21 cellular contexts compared by ENCODE assay signal in genomic region chr9:2161661-2162060, GRCh38.
A peak's percentile ranks its signal among the peaks of the same experiment; 100 is the strongest.
DNase-seq lines count a peak whose midpoint lies in the region; ATAC-seq and TF ChIP-seq lines count a peak whose summit lies in the region.
"Had no signal": no experiment of that assay in that cellular context is flagged by ENCODE, and none has a peak within 500 bp of the region (broad histone marks: within the 10 kb centered on the region; RNA-seq: fewer than 3 reads in every experiment).

No MANE protein-coding gene starts in this region.

- H3K4ac ChIP-seq in H9 (ENCODE audit: low read depth, low read length) = no peak overlapping the region

- H3K9ac ChIP-seq in mammary epithelial cell (ENCODE audit: insufficient read depth, low read length) = no peak overlapping the region
- H3K9ac ChIP-seq in H9 (ENCODE audit: extremely low read depth, insufficient read length, low read length) = no peak overlapping the region
- no peak overlapping the region for H3K9ac ChIP-seq in endodermal cell (ENCODE audit: extremely low read depth, low read length, poor library complexity, severe bottlenecking)

- CTCF ChIA-PET in MCF 10A (lab: Yijun Ruan, JAX) (interaction anchor here (0.9 to 1.2 kb wide), 3 partner anchors 8 to 30 kb away, joined by 3 to 4 read pairs (median 3); no protein-coding TSS in a partner anchor), mammary epithelial cell (lab: Charles Lee; ENCODE audit: low non-redundant PET) (no interaction called here)

- ATAC-seq in HG02870 (IDR thresholded peaks at IDR 0.05; ENCODE audit: unreplicated experiment) = no peak
- no peak for ATAC-seq in stimulated activated naive B cell treated with anti-CD40 and anti-IgM and Interleukin-4, amounts not matched to agents 10 μg/mL and 1 μg/mL and 100 μg/mL, for 72 hours (replicated peaks)

- H2BK20ac ChIP-seq in H9 (ENCODE audit: low read depth, low read length, poor library complexity, severe bottlenecking) = no peak overlapping the region

- H3K9me3 Mint-ChIP-seq in MCF 10A (ENCODE audit: unreplicated experiment) (no peaks in the 10 kb centered on the region), H9 (no peaks in the 10 kb centered on the region), endodermal cell (no peaks in the 10 kb centered on the region), neural crest cell (no peaks in the 10 kb centered on the region)
- no peaks in the 10 kb centered on the region for H3K9me3 Mint-ChIP-seq in stimulated activated naive B cell treated with anti-CD40 and anti-IgM and Interleukin-4, amounts not matched to agents 10 μg/mL and 1 μg/mL and 100 μg/mL, for 72 hours
- H3K9me3 Mint-ChIP-seq: CD4-positive, CD25-positive, alpha-beta regulatory T cell had no signal

- H3K36me3 Mint-ChIP-seq in MCF 10A (ENCODE audit: insufficient read depth, unreplicated experiment) (peaks cover 42% of the 10 kb centered on the region), H9 (ENCODE audit: insufficient read depth in 1 of 3, low read depth in 3 of 3) (no peaks in the 10 kb centered on the region), endodermal cell (ENCODE audit: low read depth) (no peaks in the 10 kb centered on the region), neural crest cell (ENCODE audit: low read depth) (peaks cover 4% of the 10 kb centered on the region)
- H3K36me3 Mint-ChIP-seq in stimulated activated naive B cell treated with anti-CD40 and anti-IgM and Interleukin-4, amounts not matched to agents 10 μg/mL and 1 μg/mL and 100 μg/mL, for 72 hours = peaks cover 15 to 36% of the 10 kb centered on the region in 2 donors

- H3K79me1 ChIP-seq in H9 (ENCODE audit: insufficient read depth, low read depth, low read length, poor library complexity, severe bottlenecking) = no peaks in the 10 kb centered on the region

- H2BK5ac ChIP-seq in H9 (ENCODE audit: insufficient read length, low read length) = no peak overlapping the region

- peak overlapping the region; percentile 91 for H3K27ac Mint-ChIP-seq in MCF 10A (ENCODE audit: low read depth, unreplicated experiment)
- H3K27ac Mint-ChIP-seq in H9 = peak overlapping the region in 2 of 3 experiments; percentile 10 to 37; a peak in 4 of 7 replicates
- H3K27ac Mint-ChIP-seq in endodermal cell = no peak overlapping the region
- peak overlapping the region; percentile 24 for H3K27ac Mint-ChIP-seq in neural crest cell (ENCODE audit: unreplicated experiment)
- H3K27ac Mint-ChIP-seq in stimulated activated naive B cell treated with anti-CD40 and anti-IgM and Interleukin-4, amounts not matched to agents 10 μg/mL and 1 μg/mL and 100 μg/mL, for 72 hours = no peak overlapping the region

- H3K4me1 ChIP-seq in mammary epithelial cell (ENCODE audit: insufficient read depth, low read length) (peaks cover 19% of the 10 kb centered on the region), H9 (ENCODE audit: insufficient read depth, low read length) (peaks cover 9% of the 10 kb centered on the region; the same call in 1 of the 2 replicates), endodermal cell (ENCODE audit: control insufficient read depth, insufficient read depth, low read length) (peaks cover 21% of the 10 kb centered on the region)
- H3K4me1 ChIP-seq: Caco-2 had no signal

- DNase-seq in MCF 10A (ENCODE audit: unreplicated experiment) (no peak), mammary epithelial cell (no peak), H9 (no peak), endodermal cell (peak; percentile 66), neural crest cell (ENCODE audit: low read depth, low spot score) (no peak), NCI-H510A (lab: John Stamatoyannopoulos, UW) (no peak)
- DNase-seq in stimulated activated naive B cell treated with anti-CD40 and anti-IgM and Interleukin-4, amounts not matched to agents 10 μg/mL and 1 μg/mL and 100 μg/mL, for 72 hours = no peak
- DNase-seq: Caco-2; CD4-positive, CD25-positive, alpha-beta regulatory T cell; DMS 273 treated with DMSO at 0.1 percent for 48 hours; Kasumi-1; MG63; NCI-H187 treated with DMSO at 0.1 percent for 48 hours; NCI-H2107; NCI-H2227 treated with DMSO at 0.1 percent for 48 hours; NCI-H524; NCI-H774; NK-92 treated with Interleukin-12 subunit alpha and Interleukin-12 subunit beta, amount 100 ng/mL, for 24 hours; Peyer's patch; SJCRH30 had no signal

- H2AFZ ChIP-seq in mammary epithelial cell (ENCODE audit: low read depth, low read length) (no peak overlapping the region), H9 (ENCODE audit: low read length) (no peak overlapping the region)

- intact Hi-C loops in MCF 10A (cut with micrococcal nuclease) (no loop called here), mammary epithelial cell (cut with micrococcal nuclease) (no loop called here)

- TF ChIP-seq CTCF in MCF 10A (IDR thresholded peaks at IDR 0.05; ENCODE audit: unreplicated experiment) (no peak), mammary epithelial cell (conservative IDR thresholded peaks at IDR 0.05 in 1 of 2, IDR thresholded peaks at IDR 0.05 in 1 of 2; ENCODE audit: extremely low read depth in 1 of 2, insufficient read depth in 1 of 2, low read depth in 1 of 2, low read length in 2 of 2) (no peak), H9 (conservative IDR thresholded peaks at IDR 0.05) (no peak), endodermal cell (conservative IDR thresholded peaks at IDR 0.05) (no peak), neural crest cell (conservative IDR thresholded peaks at IDR 0.05) (no peak)

- H3K4me3 ChIP-seq in mammary epithelial cell (replicated peaks in 1 of 3; ENCODE audit: insufficient read depth in 1 of 3, low read depth in 2 of 3, low read length in 3 of 3) = no peak overlapping the region
- no peak overlapping the region for H3K4me3 ChIP-seq in endodermal cell (ENCODE audit: low read length)
- H3K4me3 ChIP-seq: MG63, Peyer's patch, SJCRH30 had no signal

- H3K9me3 ChIP-seq in mammary epithelial cell (replicated peaks; ENCODE audit: insufficient read depth, low read length) (no peaks in the 10 kb centered on the region), H9 (ENCODE audit: control insufficient read depth, low read depth, low read length) (no peaks in the 10 kb centered on the region), endodermal cell (ENCODE audit: control insufficient read depth, low read length) (no peaks in the 10 kb centered on the region)
- H3K9me3 ChIP-seq: Caco-2, MG63, Peyer's patch, SJCRH30 had no signal

- H2BK120ac ChIP-seq in H9 (ENCODE audit: low read depth, low read length, poor library complexity, severe bottlenecking) = no peak overlapping the region

- H4K91ac ChIP-seq in H9 (ENCODE audit: insufficient read length, low read depth, low read length) = no peak overlapping the region

- H3K27ac ChIP-seq in mammary epithelial cell (ENCODE audit: insufficient read depth, low read depth, low read length) (no peak overlapping the region), H9 (ENCODE audit: insufficient read length, low read depth, low read length) (no peak overlapping the region), endodermal cell (ENCODE audit: low read depth, low read length) (no peak overlapping the region)
- H3K27ac ChIP-seq: Peyer's patch, SJCRH30 had no signal

- H3K18ac ChIP-seq in H9 (ENCODE audit: insufficient read length, low read depth, low read length) = no peak overlapping the region

- H3K27me3 ChIP-seq in mammary epithelial cell (ENCODE audit: insufficient read depth, low read length) (no peaks in the 10 kb centered on the region), H9 (ENCODE audit: insufficient read depth, low read length) (no peaks in the 10 kb centered on the region), endodermal cell (ENCODE audit: control insufficient read depth, insufficient read depth, low read length, poor library complexity, severe bottlenecking) (peaks cover 4% of the 10 kb centered on the region)
- H3K27me3 ChIP-seq: MG63, Peyer's patch, SJCRH30 had no signal

- H4K5ac ChIP-seq in H9 (ENCODE audit: insufficient read length, low read depth, low read length) = no peak overlapping the region

- no peak overlapping the region for H3T11ph ChIP-seq in H9 (ENCODE audit: low read length)

- H3K4me3 Mint-ChIP-seq in MCF 10A (ENCODE audit: unreplicated experiment) (no peak overlapping the region), H9 (no peak overlapping the region), endodermal cell (peak overlapping the region; percentile 4), neural crest cell (no peak overlapping the region)
- no peak overlapping the region for H3K4me3 Mint-ChIP-seq in stimulated activated naive B cell treated with anti-CD40 and anti-IgM and Interleukin-4, amounts not matched to agents 10 μg/mL and 1 μg/mL and 100 μg/mL, for 72 hours

- no TSS peak for BruUV-seq in MCF 10A (replicated peaks; lab: Mats Ljungman, UMichigan)
- BruUV-seq in mammary epithelial cell (replicated peaks; lab: Mats Ljungman, UMichigan) = no TSS peak

- H3K14ac ChIP-seq in H9 (ENCODE audit: insufficient read depth, low read length) = no peak overlapping the region

- in situ Hi-C loops in mammary epithelial cell (cut with MboI; ENCODE audit: low sequenced_read_pairs in 2 of 2) = no loop called here

- H4K20me1 ChIP-seq in mammary epithelial cell (ENCODE audit: insufficient read depth, low read length) (no peaks in the 10 kb centered on the region), H9 (ENCODE audit: control insufficient read depth, insufficient read depth, insufficient read length) (no peaks in the 10 kb centered on the region)

- WGBS in mammary epithelial cell (ENCODE audit: low coverage, missing lambda C conversion rate) = 97% methylated on average over 13 of the region's 13 CpGs
- WGBS in H9 (ENCODE audit: extremely low coverage, insufficient read length, low lambda C conversion rate) = 100% methylated on average over 3 of the region's 13 CpGs
- WGBS in endodermal cell (ENCODE audit: insufficient coverage in 1 of 2, insufficient read length in 1 of 2), 2 experiments = 81 to 84% methylated on average over 9 to 13 of the region's 13 CpGs

- no peak overlapping the region for H3K23ac ChIP-seq in H9 (ENCODE audit: insufficient read length, low read depth, low read length)

- peak overlapping the region; percentile 56 for H2AK5ac ChIP-seq in H9 (ENCODE audit: insufficient read length, low read length)

- no peak overlapping the region for H3K4me2 ChIP-seq in mammary epithelial cell (ENCODE audit: insufficient read depth, low read depth, low read length)
- H3K4me2 ChIP-seq in H9 (ENCODE audit: insufficient read depth, insufficient read length, low read length) = no peak overlapping the region

- H3K27me3 Mint-ChIP-seq in MCF 10A (ENCODE audit: insufficient read depth, unreplicated experiment) (no peaks in the 10 kb centered on the region), H9 (ENCODE audit: low read depth) (no peaks in the 10 kb centered on the region), endodermal cell (ENCODE audit: insufficient read depth) (peaks cover 23% of the 10 kb centered on the region), neural crest cell (ENCODE audit: low read depth) (no peaks in the 10 kb centered on the region)
- H3K27me3 Mint-ChIP-seq in stimulated activated naive B cell treated with anti-CD40 and anti-IgM and Interleukin-4, amounts not matched to agents 10 μg/mL and 1 μg/mL and 100 μg/mL, for 72 hours = no peaks in the 10 kb centered on the region
- H3K27me3 Mint-ChIP-seq: CD4-positive, CD25-positive, alpha-beta regulatory T cell had no signal

- no peak overlapping the region for H2BK12ac ChIP-seq in H9 (ENCODE audit: insufficient read length, low read depth, low read length)

- H3K36me3 ChIP-seq in mammary epithelial cell (ENCODE audit: insufficient read depth, low read length) (peaks cover 3% of the 10 kb centered on the region), endodermal cell (ENCODE audit: control insufficient read depth, insufficient read depth, low read length) (no peaks in the 10 kb centered on the region)
- H3K36me3 ChIP-seq: MG63, SJCRH30 had no signal

- dilution Hi-C loops in mammary epithelial cell (cut with HindIII; ENCODE audit: low sequenced_read_pairs) = no loop called here

- no peak overlapping the region for H4K8ac ChIP-seq in H9 (replicated peaks; ENCODE audit: insufficient read length, low read depth, low read length)

- H3K56ac ChIP-seq in H9 (ENCODE audit: insufficient read length, low read depth, low read length) = no peak overlapping the region

- POLR2A ChIA-PET in MCF 10A (lab: Yijun Ruan, JAX) = interaction anchor here (0.6 to 0.9 kb wide), 2 partner anchors 13 to 576 kb away, joined by 3 read pairs; no protein-coding TSS in a partner anchor

- H2BK15ac ChIP-seq in H9 (ENCODE audit: low read depth, low read length) = no peak overlapping the region

- H3K4me1 Mint-ChIP-seq in MCF 10A (ENCODE audit: insufficient read depth, unreplicated experiment) (peaks cover 22% of the 10 kb centered on the region), H9 (peaks cover 51 to 56% of the 10 kb centered on the region in 2 experiments), endodermal cell (peaks cover 54% of the 10 kb centered on the region), neural crest cell (peaks cover 65% of the 10 kb centered on the region)
- peaks cover 27 to 45% of the 10 kb centered on the region in 2 donors for H3K4me1 Mint-ChIP-seq in stimulated activated naive B cell treated with anti-CD40 and anti-IgM and Interleukin-4, amounts not matched to agents 10 μg/mL and 1 μg/mL and 100 μg/mL, for 72 hours

- H3K79me2 ChIP-seq in mammary epithelial cell (ENCODE audit: insufficient read depth, low read length) (peaks cover 23% of the 10 kb centered on the region), H9 (ENCODE audit: insufficient read depth, low read length) (no peaks in the 10 kb centered on the region)

- no peaks in the 10 kb centered on the region for H3K23me2 ChIP-seq in H9 (ENCODE audit: insufficient read length, low read depth, low read length, poor library complexity, severe bottlenecking)

Comparison
In these comparisons a context has a peak if more than half of its experiments do, and no peak if none do; other contexts are left out.
1. H3K27ac Mint-ChIP-seq: peak in MCF 10A (single experiment), H9 (2 of 3) and neural crest cell (single experiment); none in endodermal cell (single experiment) and stimulated activated naive B cell treated with anti-CD40 and anti-IgM and Interleukin-4, amounts not matched to agents 10 μg/mL and 1 μg/mL and 100 μg/mL, for 72 hours (single experiment).